In the genomic region with DNA sequence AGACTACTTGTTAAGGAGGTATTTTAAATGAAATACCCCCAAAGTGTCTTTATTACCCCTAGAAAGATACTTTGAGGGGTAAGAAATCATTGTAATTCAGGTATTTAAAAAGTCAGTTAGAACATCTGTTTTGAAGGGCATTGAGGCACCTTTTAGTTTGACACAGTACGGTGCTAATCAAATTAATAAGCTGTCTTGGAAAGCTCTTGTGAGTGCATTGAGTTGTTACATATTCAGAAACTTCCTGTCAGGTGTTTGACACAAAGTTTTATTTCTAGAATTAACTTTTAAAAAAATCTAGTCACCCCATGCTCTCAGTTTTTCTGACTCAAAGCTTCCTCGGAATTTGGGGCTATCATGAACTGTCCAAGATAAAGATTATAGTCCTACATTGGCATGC, we compare ENCODE assay signal across 10 cellular contexts. TPM values are rescaled to one million over a fixed set of nuclear protein-coding genes. Genes with fewer than 3 reads are reported as not detected.
DNase-seq lines count a peak whose midpoint lies in the region; ATAC-seq and TF ChIP-seq lines count a peak whose summit lies in the region.
"Had no signal": no experiment of that assay in that cellular context is flagged by ENCODE, and none has a peak within 500 bp of the region (broad histone marks: within the 10 kb centered on the region; RNA-seq: fewer than 3 reads in every experiment).

No MANE protein-coding gene starts in this region.

- no peak for ATAC-seq in CD4-positive, CD25-positive, alpha-beta regulatory T cell (ENCODE audit: low read depth in 2 of 2)
- ATAC-seq in natural killer cell, result no peak
- ATAC-seq in body of pancreas, result no peak
- ATAC-seq in GM18505 (IDR thresholded peaks at IDR 0.05; ENCODE audit: unreplicated experiment), result no peak

- peak overlapping the region; percentile 20 to 98 (median 89) for H3K4me3 Mint-ChIP-seq in CD4-positive, CD25-positive, alpha-beta regulatory T cell
- H3K4me3 Mint-ChIP-seq in brain (peak overlapping the region; percentile 59 to 99 (median 91)), natural killer cell (peak overlapping the region; percentile 71)

- H4K20me1 ChIP-seq in KMS-11 (ENCODE audit: insufficient read depth), result peaks cover 42% of the 10 kb centered on the region

- peak in 1 of 3 donors; percentile 12 for DNase-seq in CD4-positive, CD25-positive, alpha-beta regulatory T cell
- DNase-seq in natural killer cell (no peak), GM13976 (ENCODE audit: low spot score) (no peak), body of pancreas (no peak), H7 (no peak)
- DNase-seq: DMS79 treated with DMSO at 0.1 percent for 48 hours, NCI-H510A had no signal

- no peaks in the 10 kb centered on the region for H3K9me3 ChIP-seq in CD4-positive, CD25-positive, alpha-beta regulatory T cell (ENCODE audit: control insufficient read depth in 2 of 2, low read length in 2 of 2)
- H3K9me3 ChIP-seq in body of pancreas, result no peaks in the 10 kb centered on the region

- H3K4me1 Mint-ChIP-seq in CD4-positive, CD25-positive, alpha-beta regulatory T cell, result peaks cover 39 to 75% (median 53%) of the 10 kb centered on the region in 4 donors
- H3K4me1 Mint-ChIP-seq in brain (peaks cover 55% of the 10 kb centered on the region), natural killer cell (peaks cover 66 to 71% of the 10 kb centered on the region in 2 donors)

- peaks cover 95% of the 10 kb centered on the region for H3K79me2 ChIP-seq in KMS-11 (ENCODE audit: insufficient read depth, low read depth)

- H3K36me3 ChIP-seq in CD4-positive, CD25-positive, alpha-beta regulatory T cell (ENCODE audit: control insufficient read depth, insufficient read depth, low read length), result peaks cover 27% of the 10 kb centered on the region
- H3K36me3 ChIP-seq in KMS-11 (ENCODE audit: insufficient read depth) (peaks cover 7% of the 10 kb centered on the region; the same call in 1 of the 2 replicates), body of pancreas (replicated peaks in 1 of 2; ENCODE audit: insufficient read depth in 1 of 2, low read depth in 2 of 2) (peaks cover 3 to 5% of the 10 kb centered on the region in 2 donors), H7 (replicated peaks; ENCODE audit: control insufficient read depth, insufficient read depth, low read length) (peaks cover 5% of the 10 kb centered on the region)

- H3K4me3 ChIP-seq in CD4-positive, CD25-positive, alpha-beta regulatory T cell (ENCODE audit: low read depth, low read length), result peak overlapping the region; percentile 99
- H3K4me3 ChIP-seq in KMS-11 (IDR thresholded peaks at IDR 0.05; ENCODE audit: insufficient read depth, low read depth, low read length), result no peak overlapping the region
- H3K4me3 ChIP-seq in body of pancreas, result no peak overlapping the region
- H3K4me3 ChIP-seq in H7 (ENCODE audit: insufficient read depth, low read depth, low read length), result no peak overlapping the region

- peaks cover 21% of the 10 kb centered on the region for H3K36me3 Mint-ChIP-seq in CD4-positive, CD25-positive, alpha-beta regulatory T cell
- peaks cover 65% of the 10 kb centered on the region for H3K36me3 Mint-ChIP-seq in brain
- no peaks in the 10 kb centered on the region for H3K36me3 Mint-ChIP-seq in natural killer cell

- no peak overlapping the region for H3K9ac ChIP-seq in KMS-11

- in situ Hi-C loops in GM13976 (cut with MboI; ENCODE audit: low sequenced_read_pairs, unreplicated experiment), result no loop called here

- peaks cover 0 to 2% (median 0%) of the 10 kb centered on the region in 7 donors for H3K9me3 Mint-ChIP-seq in CD4-positive, CD25-positive, alpha-beta regulatory T cell
- H3K9me3 Mint-ChIP-seq in brain (no peaks in the 10 kb centered on the region), natural killer cell (no peaks in the 10 kb centered on the region)

- intact Hi-C loops in natural killer cell (cut with micrococcal nuclease) (no loop called here), body of pancreas (cut with DNase I) (no loop called here)

- H3K27ac Mint-ChIP-seq in CD4-positive, CD25-positive, alpha-beta regulatory T cell, result peak overlapping the region in 2 of 3 donors; percentile 7 to 36
- H3K27ac Mint-ChIP-seq in brain (peak overlapping the region in 1 of 5 experiments; percentile 17), natural killer cell (peak overlapping the region; percentile 80 to 99)

- no peak overlapping the region for H2AFZ ChIP-seq in KMS-11 (ENCODE audit: low read depth)

- peak overlapping the region; percentile 88 for H3K4me2 ChIP-seq in KMS-11

- TF ChIP-seq POLR2A in body of pancreas (IDR thresholded peaks at IDR 0.05), result no peak
- TF ChIP-seq POLR2A in GM18505 (IDR thresholded peaks at IDR 0.05; ENCODE audit: borderline replicate concordance, extremely low read depth, insufficient read depth, insufficient read length), result no peak

- peak overlapping the region; percentile 51 for H3K27ac ChIP-seq in CD4-positive, CD25-positive, alpha-beta regulatory T cell (ENCODE audit: insufficient read depth, low read length, poor library complexity, severe bottlenecking)
- H3K27ac ChIP-seq in KMS-11 (no peak overlapping the region), body of pancreas (no peak overlapping the region)

- H3K4me1 ChIP-seq in CD4-positive, CD25-positive, alpha-beta regulatory T cell (ENCODE audit: control insufficient read depth, insufficient read depth, low read length, poor library complexity, severe bottlenecking), result peaks cover 50% of the 10 kb centered on the region
- H3K4me1 ChIP-seq in KMS-11 (ENCODE audit: low read depth, poor library complexity, severe bottlenecking) (peaks cover 35% of the 10 kb centered on the region), body of pancreas (peaks cover 44% of the 10 kb centered on the region)

- H3K27me3 Mint-ChIP-seq in CD4-positive, CD25-positive, alpha-beta regulatory T cell, result peaks cover 4% of the 10 kb centered on the region
- H3K27me3 Mint-ChIP-seq in brain (peaks cover 12% of the 10 kb centered on the region), natural killer cell (ENCODE audit: low read depth in 2 of 2) (no peaks in the 10 kb centered on the region)

- WGBS in body of pancreas, 2 donors, result 6 to 11% methylated on average over 2 of the region's 2 CpGs

- no peaks in the 10 kb centered on the region for H3K27me3 ChIP-seq in CD4-positive, CD25-positive, alpha-beta regulatory T cell (ENCODE audit: control insufficient read depth, insufficient read depth, low read length)
- H3K27me3 ChIP-seq in KMS-11 (ENCODE audit: insufficient read depth, low read depth) (no peaks in the 10 kb centered on the region), body of pancreas (no peaks in the 10 kb centered on the region), H7 (ENCODE audit: control insufficient read depth, insufficient read depth, low read length) (no peaks in the 10 kb centered on the region)

- TF ChIP-seq CTCF in KMS-11 (conservative IDR thresholded peaks at IDR 0.05; ENCODE audit: low read depth, low read length) (no peak), brain (conservative IDR thresholded peaks at IDR 0.05) (no peak), natural killer cell (IDR thresholded peaks at IDR 0.05) (no peak), GM13976 (IDR thresholded peaks at IDR 0.05; ENCODE audit: borderline replicate concordance, control extremely low read depth, extremely low read depth, insufficient read depth, missing control alignments) (no peak), body of pancreas (IDR thresholded peaks at IDR 0.05) (no peak)

RNA-seq across cellular contexts. Expression of gene RBBP6, which starts 4.6 kb away (rescaled TPM):
- 158 TPM for total RNA-seq in CD4-positive, CD25-positive, alpha-beta regulatory T cell
- polyA plus RNA-seq in CD4-positive, CD25-positive, alpha-beta regulatory T cell, result 10 to 100 TPM; 16.6 to 23.3 (median 19.2) TPM
- 13.7 TPM for polyA plus RNA-seq in brain (ENCODE audit: insufficient read depth, low read depth, low replicate concordance)
- total RNA-seq in natural killer cell (100 to 1,000 TPM; 155 to 219 (median 173) TPM), body of pancreas (10 to 100 TPM; 31.1 to 63.0 TPM)
- total RNA-seq in H7 (2014; rRNA removed; shearing (Covaris generic)), result 29.8 and 39.1 TPM in 2 replicates
